In the genomic region with DNA sequence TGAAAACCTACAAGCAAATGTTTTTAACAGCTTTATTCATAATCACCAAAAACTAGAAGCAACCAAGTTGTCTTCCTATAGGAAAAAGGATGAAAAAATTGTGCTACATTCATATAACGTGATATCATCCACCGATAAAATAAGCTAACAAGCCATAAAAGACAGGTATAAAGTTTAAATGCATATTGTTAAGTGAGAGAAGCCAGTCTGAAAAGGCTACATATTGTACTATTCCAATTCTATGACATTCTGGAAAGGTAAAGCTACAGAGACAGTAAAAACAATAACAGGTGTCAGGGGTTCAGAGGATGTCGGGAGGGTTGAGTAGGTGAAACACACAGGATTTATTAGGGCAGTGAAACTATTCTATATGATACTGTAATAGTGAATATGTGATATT, we compare ENCODE assay signal across 7 cellular contexts.
"Had no signal": no experiment of that assay in that cellular context is flagged by ENCODE, and none has a peak within 500 bp of the region (broad histone marks: within the 10 kb centered on the region; RNA-seq: fewer than 3 reads in every experiment).

No MANE protein-coding gene starts in this region.

- H3K4me3 ChIP-seq: K562 had no signal

- DNase-seq: IMR-90, KBM-7, KG1 had no signal

- ATAC-seq: HepG2, K562 had no signal

- FAIRE-seq: HepG2, HTR-8/SVneo, K562 had no signal

- H3K27ac ChIP-seq: HL-60 had no signal
